In the genomic region with DNA sequence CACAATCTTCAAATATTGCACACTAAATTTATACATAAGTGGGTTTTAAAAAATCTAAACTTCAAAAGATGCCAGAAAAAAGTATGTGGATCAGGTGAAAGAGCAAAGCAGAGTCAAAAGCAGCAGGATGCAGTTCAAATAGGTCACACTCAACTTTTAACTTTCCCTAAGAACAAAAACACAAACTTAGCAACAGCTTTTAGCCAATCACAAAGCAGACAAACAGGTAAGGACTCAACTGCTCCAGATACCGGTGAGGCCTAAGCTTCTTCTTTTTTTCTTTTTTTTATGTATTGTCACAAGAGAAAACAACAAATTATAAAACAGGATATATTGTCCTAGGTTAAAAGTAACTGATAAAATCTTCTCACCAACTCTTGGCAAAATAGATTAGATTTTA, we compare ENCODE assay signal across 15 cellular contexts.
"Had no signal": no experiment of that assay in that cellular context is flagged by ENCODE, and none has a peak within 500 bp of the region (broad histone marks: within the 10 kb centered on the region; RNA-seq: fewer than 3 reads in every experiment).

No MANE protein-coding gene starts in this region.

- H3K27me3 ChIP-seq: cardiac muscle cell, colonic mucosa, right lobe of liver, transverse colon had no signal

- H3K27me3 Mint-ChIP-seq: activated CD4-positive, alpha-beta memory T cell treated with anti-CD3 and anti-CD28 coated beads, Interleukin-2, amount 10 ng/mL, durations not matched to agents 7 days and 5 days; progenitor cell of endocrine pancreas; stimulated activated memory B cell treated with anti-CD40 and anti-IgM and Interleukin-4, amounts not matched to agents 10 μg/mL and 1 μg/mL and 100 μg/mL, for 72 hours had no signal

- H3K9me3 Mint-ChIP-seq: activated CD4-positive, alpha-beta memory T cell treated with anti-CD3 and anti-CD28 coated beads, Interleukin-2, amount 10 ng/mL, durations not matched to agents 7 days and 5 days; stimulated activated memory B cell treated with anti-CD40 and anti-IgM and Interleukin-4, amounts not matched to agents 10 μg/mL and 1 μg/mL and 100 μg/mL, for 72 hours; T-helper 2 cell treated with Interferon-gamma antibody and Interleukin-4, amounts not matched to agents 5 μg/mL and 100 μg/mL, for 36 hours had no signal

- H3K9me3 ChIP-seq: colonic mucosa, left ventricle myocardium inferior, right lobe of liver, transverse colon had no signal

- DNase-seq: activated CD4-positive, alpha-beta memory T cell treated with anti-CD3 and anti-CD28 coated beads, Interleukin-2, amount 10 ng/mL, durations not matched to agents 7 days and 5 days; activated CD4-positive, CD25-positive, alpha-beta regulatory T cell treated with anti-CD3 and anti-CD28 coated beads, Interleukin-2, amount 50 U/mL, for 72 hours; activated gamma-delta T cell treated with Interleukin-2 at 50 U/mL for 16 hours; activated T-cell treated with anti-CD3 and anti-CD28 coated beads, Interleukin-2, amount 50 U/mL, for 48 hours; colonic mucosa; effector CD8-positive, alpha-beta T cell; hippocampal formation; left ventricle myocardium inferior; mesenchymal stem cell; right lobe of liver; transverse colon had no signal

- H3K4me1 ChIP-seq: colonic mucosa, right lobe of liver had no signal

- H3K36me3 Mint-ChIP-seq: stimulated activated memory B cell treated with anti-CD40 and anti-IgM and Interleukin-4, amounts not matched to agents 10 μg/mL and 1 μg/mL and 100 μg/mL, for 72 hours had no signal

- H3K36me3 ChIP-seq: cardiac muscle cell, colonic mucosa, left ventricle myocardium inferior, right lobe of liver, transverse colon had no signal

- H3K27ac ChIP-seq: cardiac muscle cell, colonic mucosa, left ventricle myocardium inferior, right lobe of liver, transverse colon had no signal

- H3K4me3 Mint-ChIP-seq: activated CD4-positive, alpha-beta memory T cell treated with anti-CD3 and anti-CD28 coated beads, Interleukin-2, amount 10 ng/mL, durations not matched to agents 7 days and 5 days; stimulated activated memory B cell treated with anti-CD40 and anti-IgM and Interleukin-4, amounts not matched to agents 10 μg/mL and 1 μg/mL and 100 μg/mL, for 72 hours; T-helper 2 cell treated with Interferon-gamma antibody and Interleukin-4, amounts not matched to agents 5 μg/mL and 100 μg/mL, for 36 hours had no signal

- H3K27ac Mint-ChIP-seq: activated CD4-positive, alpha-beta memory T cell treated with anti-CD3 and anti-CD28 coated beads, Interleukin-2, amount 10 ng/mL, durations not matched to agents 7 days and 5 days; progenitor cell of endocrine pancreas; stimulated activated memory B cell treated with anti-CD40 and anti-IgM and Interleukin-4, amounts not matched to agents 10 μg/mL and 1 μg/mL and 100 μg/mL, for 72 hours; T-helper 2 cell treated with Interferon-gamma antibody and Interleukin-4, amounts not matched to agents 5 μg/mL and 100 μg/mL, for 36 hours had no signal

- ATAC-seq: right lobe of liver; stimulated activated memory B cell treated with anti-CD40 and anti-IgM and Interleukin-4, amounts not matched to agents 10 μg/mL and 1 μg/mL and 100 μg/mL, for 72 hours had no signal

- H3K4me3 ChIP-seq: cardiac muscle cell, colonic mucosa, left ventricle myocardium inferior, right lobe of liver, transverse colon had no signal
